ENCODE assay signal across 18 cellular contexts in the genomic region with DNA sequence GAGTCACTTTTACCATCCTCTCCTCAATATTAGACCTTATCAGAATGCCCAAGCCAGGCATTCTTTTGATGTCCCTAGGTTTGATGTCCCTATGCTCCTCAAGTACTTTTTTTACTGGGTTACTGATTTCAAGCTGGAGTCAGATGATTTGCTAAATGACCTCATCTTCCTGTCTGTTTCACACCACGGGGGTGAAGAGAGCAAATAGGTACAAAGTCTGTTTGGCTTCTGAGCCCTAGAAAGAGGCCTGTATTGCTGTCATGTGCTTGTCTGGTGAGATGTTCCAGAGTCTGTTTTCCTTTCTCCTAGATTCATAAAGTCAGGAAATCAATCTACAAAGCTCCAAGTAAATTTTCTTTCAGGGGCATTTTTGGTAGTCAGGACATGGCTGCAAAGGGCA. TPM values are rescaled to one million over a fixed set of nuclear protein-coding genes. Genes with fewer than 3 reads are reported as not detected.
DNase-seq lines count a peak whose midpoint lies in the region; ATAC-seq and TF ChIP-seq lines count a peak whose summit lies in the region.
"Had no signal": no experiment of that assay in that cellular context is flagged by ENCODE, and none has a peak within 500 bp of the region (broad histone marks: within the 10 kb centered on the region; RNA-seq: fewer than 3 reads in every experiment).

No MANE protein-coding gene starts in this region.

- H3K4me1 ChIP-seq in body of pancreas, result peaks cover 16% of the 10 kb centered on the region
- H3K4me1 ChIP-seq in liver (ENCODE audit: control insufficient read depth in 4 of 4, insufficient read depth in 4 of 4, low read length in 3 of 4), result peaks cover 0 to 13% (median 4%) of the 10 kb centered on the region in 4 donors
- H3K4me1 ChIP-seq: neural progenitor cell had no signal

- H3K9ac ChIP-seq in liver (ENCODE audit: low read depth in 1 of 2, low read length in 2 of 2), result no peak overlapping the region
- H3K9ac ChIP-seq: neural progenitor cell had no signal

- 0 to 6% methylated on average over 1 of the region's 1 CpG for WGBS in body of pancreas, 2 donors
- 0% methylated on average over 1 of the region's 1 CpG for WGBS in liver

- intact Hi-C loops in body of pancreas (cut with DNase I), result no loop called here

- DNase-seq in NCI-H446 treated with DMSO at 0.1 percent for 48 hours (lab: John Stamatoyannopoulos, UW) (peak; percentile 23), NCI-H446 (lab: John Stamatoyannopoulos, UW) (no peak), body of pancreas (no peak), KG1 (lab: John Stamatoyannopoulos, UW) (no peak), NCI-H1417 (lab: John Stamatoyannopoulos, UW) (no peak), hepatic stellate cell (ENCODE audit: low spot score) (no peak), HPDE6-E6E7 (ENCODE audit: extremely low spot score) (no peak)
- DNase-seq: activated CD8-positive, alpha-beta memory T cell treated with anti-CD3 and anti-CD28 coated beads, Interleukin-2, amount 10 ng/mL, durations not matched to agents 7 days and 5 days; activated naive CD8-positive, alpha-beta T cell treated with anti-CD3 and anti-CD28 coated beads, Interleukin-2, amount 10 ng/mL, durations not matched to agents 7 days and 5 days; cortex of kidney; foreskin keratinocyte; NCI-H1105; NCI-H748 treated with DMSO at 0.1 percent for 48 hours; SIG-M5 had no signal

- no peak for TF ChIP-seq POLR2A in body of pancreas (IDR thresholded peaks at IDR 0.05)

- H3K27ac ChIP-seq in body of pancreas (peak overlapping the region in 1 of 4 donors; percentile 53), liver (ENCODE audit: low read depth in 1 of 2, low read length in 2 of 2) (peak overlapping the region; percentile 51 to 60)
- H3K27ac ChIP-seq: 22Rv1, foreskin keratinocyte, neural progenitor cell, thoracic aorta had no signal

- no peaks in the 10 kb centered on the region for H3K27me3 ChIP-seq in body of pancreas
- H3K27me3 ChIP-seq in liver (ENCODE audit: control insufficient read depth in 4 of 4, insufficient read depth in 4 of 4, low read length in 3 of 4), result peaks cover 0 to 6% (median under 1%) of the 10 kb centered on the region in 4 donors
- H3K27me3 ChIP-seq: foreskin keratinocyte, neural progenitor cell had no signal

- H3K36me3 ChIP-seq in body of pancreas (replicated peaks in 1 of 2; ENCODE audit: insufficient read depth in 1 of 2, low read depth in 2 of 2) (no peaks in the 10 kb centered on the region), liver (ENCODE audit: control insufficient read depth in 4 of 4, insufficient read depth in 3 of 4, low read depth in 1 of 4, low read length in 3 of 4) (no peaks in the 10 kb centered on the region)
- H3K36me3 ChIP-seq: neural progenitor cell, thoracic aorta had no signal

- H3K9me3 ChIP-seq in body of pancreas, result no peaks in the 10 kb centered on the region
- no peaks in the 10 kb centered on the region for H3K9me3 ChIP-seq in liver (ENCODE audit: control insufficient read depth in 4 of 4, low read length in 3 of 4)
- H3K9me3 ChIP-seq: thoracic aorta had no signal

- H3K4me3 ChIP-seq in body of pancreas, result no peak overlapping the region
- no peak overlapping the region for H3K4me3 ChIP-seq in liver (ENCODE audit: low read depth in 1 of 3, low read length in 3 of 3)
- H3K4me3 ChIP-seq: neural progenitor cell, thoracic aorta had no signal

- peak in 1 of 2 donors; percentile 46 for TF ChIP-seq RAD21 in liver (IDR thresholded peaks at IDR 0.05)

- TF ChIP-seq CTCF in body of pancreas (IDR thresholded peaks at IDR 0.05) (no peak), liver (IDR thresholded peaks at IDR 0.05; ENCODE audit: low read depth, low read length, missing input control) (no peak)

- peak; percentile 33 for ATAC-seq in body of pancreas
- ATAC-seq: activated CD8-positive, alpha-beta memory T cell treated with anti-CD3 and anti-CD28 coated beads, Interleukin-2, amount 10 ng/mL, durations not matched to agents 7 days and 5 days; foreskin keratinocyte had no signal

TF ChIP-seq in liver, 16 proteins besides CTCF, POLR2A, EP300 and RAD21:
- TF ChIP-seq SP1 (IDR thresholded peaks at IDR 0.05) (peak; percentile 78), HNF4A (conservative IDR thresholded peaks at IDR 0.05) (peak; percentile 94 to 98), JUND (IDR thresholded peaks at IDR 0.05) (peak; percentile 95 to 98), GABPA (IDR thresholded peaks at IDR 0.05 in 1 of 2, conservative IDR thresholded peaks at IDR 0.05 in 1 of 2) (peak in 1 of 2 donors; percentile 77), TAF1 (conservative IDR thresholded peaks at IDR 0.05) (no peak), YY1 (IDR thresholded peaks at IDR 0.05) (peak; percentile 54), EGR1 (IDR thresholded peaks at IDR 0.05; ENCODE audit: low read depth in 2 of 2) (peak in 1 of 2 donors; percentile 63), FOXA2 (IDR thresholded peaks at IDR 0.05) (peak; percentile 64), MAX (IDR thresholded peaks at IDR 0.05) (peak; percentile 66), HNF4G (IDR thresholded peaks at IDR 0.05) (peak; percentile 89), RXRA (IDR thresholded peaks at IDR 0.05) (peak in 1 of 2 donors; percentile 82), NR2F2 (IDR thresholded peaks at IDR 0.05) (no peak), REST (IDR thresholded peaks at IDR 0.05) (no peak), FOXA1 (IDR thresholded peaks at IDR 0.05) (peak; percentile 80)
- TF ChIP-seq, protein P1, sequence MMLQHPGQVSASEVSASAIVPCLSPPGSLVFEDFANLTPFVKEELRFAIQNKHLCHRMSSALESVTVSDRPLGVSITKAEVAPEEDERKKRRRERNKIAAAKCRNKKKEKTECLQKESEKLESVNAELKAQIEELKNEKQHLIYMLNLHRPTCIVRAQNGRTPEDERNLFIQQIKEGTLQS (IDR thresholded peaks at IDR 0.05), result peak; percentile 65
- TF ChIP-seq, protein P2, sequence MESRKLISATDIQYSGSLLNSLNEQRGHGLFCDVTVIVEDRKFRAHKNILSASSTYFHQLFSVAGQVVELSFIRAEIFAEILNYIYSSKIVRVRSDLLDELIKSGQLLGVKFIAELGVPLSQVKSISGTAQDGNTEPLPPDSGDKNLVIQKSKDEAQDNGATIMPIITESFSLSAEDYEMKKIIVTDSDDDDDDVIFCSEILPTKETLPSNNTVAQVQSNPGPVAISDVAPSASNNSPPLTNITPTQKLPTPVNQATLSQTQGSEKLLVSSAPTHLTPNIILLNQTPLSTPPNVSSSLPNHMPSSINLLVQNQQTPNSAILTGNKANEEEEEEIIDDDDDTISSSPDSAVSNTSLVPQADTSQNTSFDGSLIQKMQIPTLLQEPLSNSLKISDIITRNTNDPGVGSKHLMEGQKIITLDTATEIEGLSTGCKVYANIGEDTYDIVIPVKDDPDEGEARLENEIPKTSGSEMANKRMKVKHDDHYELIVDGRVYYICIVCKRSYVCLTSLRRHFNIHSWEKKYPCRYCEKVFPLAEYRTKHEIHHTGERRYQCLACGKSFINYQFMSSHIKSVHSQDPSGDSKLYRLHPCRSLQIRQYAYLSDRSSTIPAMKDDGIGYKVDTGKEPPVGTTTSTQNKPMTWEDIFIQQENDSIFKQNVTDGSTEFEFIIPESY (IDR thresholded peaks at IDR 0.05), result peak; percentile 85

RNA-seq across cellular contexts. Expression of gene DAB2, which starts 12.7 kb away (rescaled TPM):
- 10 to 100 TPM; 33.9 to 39.4 TPM for total RNA-seq in body of pancreas
- total RNA-seq in liver, result 10 to 100 TPM; 18.4 to 25.6 TPM
- 10 to 100 TPM; 10.0 to 13.8 TPM for polyA plus RNA-seq in liver
- total RNA-seq: activated CD8-positive, alpha-beta memory T cell treated with anti-CD3 and anti-CD28 coated beads, Interleukin-2, amount 10 ng/mL, durations not matched to agents 7 days and 5 days had no signal
